Comparison of ENCODE assay signal across 35 cellular contexts in the genomic region with DNA sequence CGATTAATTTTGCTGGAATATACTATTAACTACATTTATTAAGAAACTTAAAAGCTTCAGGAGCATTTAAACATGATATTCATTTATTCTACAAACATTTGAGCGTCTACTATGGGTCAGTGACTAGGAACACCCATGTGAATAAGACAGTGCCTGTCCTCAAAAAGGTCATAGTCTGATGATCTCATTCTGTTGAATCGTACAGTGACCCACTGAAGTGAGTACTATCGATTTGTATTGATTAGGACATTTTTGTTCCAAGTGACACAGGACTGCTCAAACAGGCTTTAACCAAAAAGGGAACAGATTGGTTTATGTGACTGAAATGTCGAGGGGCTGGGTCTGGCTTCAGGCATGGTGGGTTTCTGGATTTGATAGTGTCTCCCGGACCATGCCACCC.
"Had no signal": no experiment of that assay in that cellular context is flagged by ENCODE, and none has a peak within 500 bp of the region (broad histone marks: within the 10 kb centered on the region; RNA-seq: fewer than 3 reads in every experiment).

No MANE protein-coding gene starts in this region.

- H3K9me3 Mint-ChIP-seq: activated CD4-positive, alpha-beta memory T cell treated with anti-CD3 and anti-CD28 coated beads for 36 hours; activated CD4-positive, alpha-beta T cell treated with anti-CD3 and anti-CD28 coated beads, Interleukin-2, amount 10 ng/mL, durations not matched to agents 24 days and 14 days; activated naive CD4-positive, alpha-beta T cell treated with anti-CD3 and anti-CD28 coated beads for 36 hours; activated naive CD4-positive, alpha-beta T cell treated with anti-CD3 and anti-CD28 coated beads, Interleukin-2, amount 50 U/mL, for 24 hours; activated naive CD8-positive, alpha-beta T cell treated with anti-CD3 and anti-CD28 coated beads for 36 hours; activated naive CD8-positive, alpha-beta T cell treated with anti-CD3 and anti-CD28 coated beads, Interleukin-2, amount 50 U/mL, for 24 hours; activated T-helper 1 cell treated with anti-CD3 and anti-CD28 coated beads, Interleukin-12 subunit alpha, Interleukin-12 subunit beta, Interleukin-2, Interleukin-4 antibody, amounts not matched to agents 30 ng/mL and 10 ng/mL and 1 ng/mL, durations not matched to agents 14 hours and 24 hours and 36 hours; activated T-helper 2 cell treated with anti-CD3 and anti-CD28 coated beads, Interferon-gamma antibody, Interleukin-2, Interleukin-4, amounts not matched to agents 10 μg/mL and 5 μg/mL and 100 μg/mL, durations not matched to agents 14 hours and 24 hours and 36 hours had no signal

- ATAC-seq: activated CD4-positive, alpha-beta T cell treated with anti-CD3 and anti-CD28 coated beads for 36 hours; activated CD8-positive, alpha-beta memory T cell treated with anti-CD3 and anti-CD28 coated beads, Interleukin-2, amount 10 ng/mL, durations not matched to agents 7 days and 5 days; activated CD8-positive, alpha-beta T cell treated with anti-CD3 and anti-CD28 coated beads, Interleukin-2, amount 10 ng/mL, durations not matched to agents 7 days and 5 days; activated naive CD8-positive, alpha-beta T cell treated with anti-CD3 and anti-CD28 coated beads, Interleukin-2, amount 50 U/mL, for 24 hours; foreskin keratinocyte; gastrocnemius medialis; heart left ventricle had no signal

- H3K36me3 Mint-ChIP-seq: activated CD4-positive, alpha-beta memory T cell treated with anti-CD3 and anti-CD28 coated beads for 36 hours; activated CD8-positive, alpha-beta memory T cell treated with anti-CD3 and anti-CD28 coated beads, Interleukin-2, amount 10 ng/mL, durations not matched to agents 7 days and 5 days; activated naive CD4-positive, alpha-beta T cell treated with anti-CD3 and anti-CD28 coated beads, Interleukin-2, amount 50 U/mL, for 24 hours; activated naive CD8-positive, alpha-beta T cell treated with anti-CD3 and anti-CD28 coated beads for 36 hours; brain had no signal

- H3K4me1 ChIP-seq: breast epithelium, colonic mucosa, foreskin keratinocyte, gastrocnemius medialis had no signal

- H3K27me3 Mint-ChIP-seq: activated CD4-positive, alpha-beta T cell treated with anti-CD3 and anti-CD28 coated beads for 36 hours; activated naive CD4-positive, alpha-beta T cell treated with anti-CD3 and anti-CD28 coated beads, Interleukin-2, amount 50 U/mL, for 24 hours had no signal

- H3K27me3 ChIP-seq: adrenal gland, ascending aorta, breast epithelium, cardiac muscle cell, colonic mucosa, dorsolateral prefrontal cortex, esophagus muscularis mucosa, foreskin keratinocyte, gastrocnemius medialis, heart left ventricle had no signal

- H3K27ac Mint-ChIP-seq: activated CD4-positive, alpha-beta memory T cell treated with anti-CD3 and anti-CD28 coated beads for 36 hours; activated CD4-positive, alpha-beta T cell treated with anti-CD3 and anti-CD28 coated beads for 36 hours; activated CD4-positive, alpha-beta T cell treated with anti-CD3 and anti-CD28 coated beads, Interleukin-2, amount 10 ng/mL, durations not matched to agents 24 days and 14 days; activated CD8-positive, alpha-beta memory T cell treated with anti-CD3 and anti-CD28 coated beads, Interleukin-2, amount 10 ng/mL, durations not matched to agents 7 days and 5 days; activated CD8-positive, alpha-beta T cell treated with anti-CD3 and anti-CD28 coated beads, Interleukin-2, amount 10 ng/mL, durations not matched to agents 7 days and 5 days; activated naive CD4-positive, alpha-beta T cell treated with anti-CD3 and anti-CD28 coated beads for 36 hours; activated naive CD4-positive, alpha-beta T cell treated with anti-CD3 and anti-CD28 coated beads, Interleukin-2, amount 50 U/mL, for 24 hours; activated naive CD8-positive, alpha-beta T cell treated with anti-CD3 and anti-CD28 coated beads for 36 hours; activated naive CD8-positive, alpha-beta T cell treated with anti-CD3 and anti-CD28 coated beads, Interleukin-2, amount 50 U/mL, for 24 hours; activated T-helper 1 cell treated with anti-CD3 and anti-CD28 coated beads, Interleukin-12 subunit alpha, Interleukin-12 subunit beta, Interleukin-2, Interleukin-4 antibody, amounts not matched to agents 30 ng/mL and 10 ng/mL and 1 ng/mL, durations not matched to agents 14 hours and 24 hours and 36 hours; activated T-helper 2 cell treated with anti-CD3 and anti-CD28 coated beads, Interferon-gamma antibody, Interleukin-2, Interleukin-4, amounts not matched to agents 10 μg/mL and 5 μg/mL and 100 μg/mL, durations not matched to agents 14 hours and 24 hours and 36 hours; brain; dendritic cell treated with granulocyte-macrophage colony-stimulating factor and Interleukin-4, amounts not matched to agents 40 ng/mL and 50 ng/mL, for 4 days had no signal

- DNase-seq: activated CD4-positive, alpha-beta memory T cell treated with anti-CD3 and anti-CD28 coated beads for 36 hours; activated CD4-positive, alpha-beta T cell treated with anti-CD3 and anti-CD28 coated beads for 36 hours; activated CD4-positive, alpha-beta T cell treated with anti-CD3 and anti-CD28 coated beads, Interleukin-2, amount 10 ng/mL, durations not matched to agents 24 days and 14 days; activated CD4-positive, CD25-positive, alpha-beta regulatory T cell; activated CD4-positive, CD25-positive, alpha-beta regulatory T cell treated with anti-CD3 and anti-CD28 coated beads, Interleukin-2, amount 50 U/mL, for 72 hours; activated CD8-positive, alpha-beta memory T cell treated with anti-CD3 and anti-CD28 coated beads, Interleukin-2, amount 10 ng/mL, durations not matched to agents 7 days and 5 days; activated CD8-positive, alpha-beta memory T cell treated with anti-CD3 and anti-CD28 coated beads, Interleukin-2, amount 50 U/mL, for 4 hours; activated CD8-positive, alpha-beta T cell treated with anti-CD3 and anti-CD28 coated beads, Interleukin-2, amount 10 ng/mL, durations not matched to agents 7 days and 5 days; activated effector memory CD4-positive, alpha-beta T cell treated with anti-CD3 and anti-CD28 coated beads, Interleukin-2, amount 50 U/mL, for 16 hours; activated naive CD4-positive, alpha-beta T cell treated with anti-CD3 and anti-CD28 coated beads for 36 hours; activated naive CD8-positive, alpha-beta T cell treated with anti-CD3 and anti-CD28 coated beads for 36 hours; activated naive CD8-positive, alpha-beta T cell treated with anti-CD3 and anti-CD28 coated beads, Interleukin-2, amount 50 U/mL, for 24 hours; activated T-cell treated with anti-CD3 and anti-CD28 coated beads, Interleukin-2, amount 50 U/mL, for 1 hour; activated T-cell treated with anti-CD3 and anti-CD28 coated beads, Interleukin-2, amount 50 U/mL, for 48 hours; adrenal gland; central memory CD4-positive, alpha-beta T cell; cerebellar nuclear complex; colonic mucosa; dorsolateral prefrontal cortex; effector memory CD4-positive, alpha-beta T cell; erythroblast; foreskin keratinocyte; gastrocnemius medialis; glutamatergic neuron; heart left ventricle; T-helper 2 cell had no signal

- H3K4me3 ChIP-seq: adrenal gland, ascending aorta, breast epithelium, cardiac muscle cell, colonic mucosa, dorsolateral prefrontal cortex, esophagus muscularis mucosa, gastrocnemius medialis, heart left ventricle had no signal

- H3K4me3 Mint-ChIP-seq: activated CD4-positive, alpha-beta memory T cell treated with anti-CD3 and anti-CD28 coated beads for 36 hours; activated CD4-positive, alpha-beta T cell treated with anti-CD3 and anti-CD28 coated beads for 36 hours; activated CD4-positive, alpha-beta T cell treated with anti-CD3 and anti-CD28 coated beads, Interleukin-2, amount 10 ng/mL, durations not matched to agents 24 days and 14 days; activated CD8-positive, alpha-beta memory T cell treated with anti-CD3 and anti-CD28 coated beads, Interleukin-2, amount 10 ng/mL, durations not matched to agents 7 days and 5 days; activated CD8-positive, alpha-beta T cell treated with anti-CD3 and anti-CD28 coated beads, Interleukin-2, amount 10 ng/mL, durations not matched to agents 7 days and 5 days; activated naive CD4-positive, alpha-beta T cell treated with anti-CD3 and anti-CD28 coated beads for 36 hours; activated naive CD4-positive, alpha-beta T cell treated with anti-CD3 and anti-CD28 coated beads, Interleukin-2, amount 50 U/mL, for 24 hours; activated naive CD8-positive, alpha-beta T cell treated with anti-CD3 and anti-CD28 coated beads for 36 hours; activated naive CD8-positive, alpha-beta T cell treated with anti-CD3 and anti-CD28 coated beads, Interleukin-2, amount 50 U/mL, for 24 hours; activated T-helper 1 cell treated with anti-CD3 and anti-CD28 coated beads, Interleukin-12 subunit alpha, Interleukin-12 subunit beta, Interleukin-2, Interleukin-4 antibody, amounts not matched to agents 30 ng/mL and 10 ng/mL and 1 ng/mL, durations not matched to agents 14 hours and 24 hours and 36 hours; brain; dendritic cell treated with granulocyte-macrophage colony-stimulating factor and Interleukin-4, amounts not matched to agents 40 ng/mL and 50 ng/mL, for 4 days had no signal

- H3K9me3 ChIP-seq: adrenal gland, ascending aorta, breast epithelium, colonic mucosa, esophagus muscularis mucosa, gastrocnemius medialis, heart left ventricle had no signal

- H3K36me3 ChIP-seq: adrenal gland, ascending aorta, breast epithelium, cardiac muscle cell, colonic mucosa, esophagus muscularis mucosa, gastrocnemius medialis, heart left ventricle had no signal

- H3K4me1 Mint-ChIP-seq: activated naive CD4-positive, alpha-beta T cell treated with anti-CD3 and anti-CD28 coated beads, Interleukin-2, amount 50 U/mL, for 24 hours; activated naive CD8-positive, alpha-beta T cell treated with anti-CD3 and anti-CD28 coated beads for 36 hours; brain had no signal

- H3K27ac ChIP-seq: adrenal gland, breast epithelium, cardiac muscle cell, colonic mucosa, dorsolateral prefrontal cortex, esophagus muscularis mucosa, foreskin keratinocyte, gastrocnemius medialis had no signal
